ENCODE assay signal across 12 cellular contexts in genomic region chr1:230255116-230255515, GRCh38.
DNase-seq lines count a peak whose midpoint lies in the region; ATAC-seq lines count a peak whose summit lies in the region.
"Had no signal": no experiment of that assay in that cellular context is flagged by ENCODE, and none has a peak within 500 bp of the region (broad histone marks: within the 10 kb centered on the region; RNA-seq: fewer than 3 reads in every experiment).

No MANE protein-coding gene starts in this region.

- H3K4me3 ChIP-seq in MG63: no peak overlapping the region
- H3K4me3 ChIP-seq: GM12878 had no signal

- peaks cover 7% of the 10 kb centered on the region for H3K4me1 Mint-ChIP-seq in activated T-helper 17 cell treated with anti-CD3 and anti-CD28 coated beads, Interleukin-2, amount 50 U/mL, for 72 hours

- H3K4me3 Mint-ChIP-seq in activated T-helper 17 cell treated with anti-CD3 and anti-CD28 coated beads, Interleukin-2, amount 50 U/mL, for 72 hours: no peak overlapping the region
- H3K4me3 Mint-ChIP-seq: CD4-positive, alpha-beta memory T cell had no signal

- no peaks in the 10 kb centered on the region for H3K9me3 Mint-ChIP-seq in activated T-helper 17 cell treated with anti-CD3 and anti-CD28 coated beads, Interleukin-2, amount 50 U/mL, for 72 hours
- H3K9me3 Mint-ChIP-seq: CD4-positive, alpha-beta memory T cell had no signal

- H3K27me3 ChIP-seq in MG63: no peaks in the 10 kb centered on the region
- H3K27me3 ChIP-seq: BE2C had no signal

- intact Hi-C loops in Right ventricle myocardium superior (cut with DNase I) (no loop called here), Right ventricle myocardium inferior (cut with DNase I) (no loop called here)

- peak overlapping the region; percentile 32 for H3K27ac Mint-ChIP-seq in activated T-helper 17 cell treated with anti-CD3 and anti-CD28 coated beads, Interleukin-2, amount 50 U/mL, for 72 hours
- H3K27ac Mint-ChIP-seq: CD4-positive, alpha-beta memory T cell had no signal

- no peaks in the 10 kb centered on the region for H3K27me3 Mint-ChIP-seq in activated T-helper 17 cell treated with anti-CD3 and anti-CD28 coated beads, Interleukin-2, amount 50 U/mL, for 72 hours
- H3K27me3 Mint-ChIP-seq: CD4-positive, alpha-beta memory T cell had no signal

- H3K9me3 ChIP-seq in MG63: no peaks in the 10 kb centered on the region
- H3K9me3 ChIP-seq: BE2C had no signal

- ATAC-seq in Right ventricle myocardium superior (ENCODE audit: poor library complexity) (no peak), Right ventricle myocardium inferior (no peak), HG03025 (IDR thresholded peaks at IDR 0.05; ENCODE audit: low FRiP score, unreplicated experiment) (no peak)
- no peak for ATAC-seq in activated T-helper 17 cell treated with anti-CD3 and anti-CD28 coated beads, Interleukin-2, amount 50 U/mL, for 72 hours (replicated peaks)
- ATAC-seq: GM12878 had no signal

- peaks cover 91% of the 10 kb centered on the region for H3K36me3 Mint-ChIP-seq in activated T-helper 17 cell treated with anti-CD3 and anti-CD28 coated beads, Interleukin-2, amount 50 U/mL, for 72 hours (ENCODE audit: low read depth)

- DNase-seq in Right ventricle myocardium superior (peak; percentile 25), Right ventricle myocardium inferior (ENCODE audit: missing footprints) (no peak), mesenteric fat pad (ENCODE audit: low spot score) (peak; percentile 81), MG63 (no peak), NCI-H1930 (lab: John Stamatoyannopoulos, UW) (no peak)
- DNase-seq: BE2C; CD4-positive, alpha-beta memory T cell; DMS79; H7 had no signal

- H3K36me3 ChIP-seq in MG63: peaks cover 67% of the 10 kb centered on the region

Comparison
In these comparisons a context has a peak if more than half of its experiments do, and no peak if none do; other contexts are left out.
1. DNase-seq: peak in Right ventricle myocardium superior (single experiment) and mesenteric fat pad (single experiment); none in Right ventricle myocardium inferior (single experiment), MG63 (single experiment) and NCI-H1930 (0 of 2).